8 cellular contexts compared by ENCODE assay signal in the genomic region with DNA sequence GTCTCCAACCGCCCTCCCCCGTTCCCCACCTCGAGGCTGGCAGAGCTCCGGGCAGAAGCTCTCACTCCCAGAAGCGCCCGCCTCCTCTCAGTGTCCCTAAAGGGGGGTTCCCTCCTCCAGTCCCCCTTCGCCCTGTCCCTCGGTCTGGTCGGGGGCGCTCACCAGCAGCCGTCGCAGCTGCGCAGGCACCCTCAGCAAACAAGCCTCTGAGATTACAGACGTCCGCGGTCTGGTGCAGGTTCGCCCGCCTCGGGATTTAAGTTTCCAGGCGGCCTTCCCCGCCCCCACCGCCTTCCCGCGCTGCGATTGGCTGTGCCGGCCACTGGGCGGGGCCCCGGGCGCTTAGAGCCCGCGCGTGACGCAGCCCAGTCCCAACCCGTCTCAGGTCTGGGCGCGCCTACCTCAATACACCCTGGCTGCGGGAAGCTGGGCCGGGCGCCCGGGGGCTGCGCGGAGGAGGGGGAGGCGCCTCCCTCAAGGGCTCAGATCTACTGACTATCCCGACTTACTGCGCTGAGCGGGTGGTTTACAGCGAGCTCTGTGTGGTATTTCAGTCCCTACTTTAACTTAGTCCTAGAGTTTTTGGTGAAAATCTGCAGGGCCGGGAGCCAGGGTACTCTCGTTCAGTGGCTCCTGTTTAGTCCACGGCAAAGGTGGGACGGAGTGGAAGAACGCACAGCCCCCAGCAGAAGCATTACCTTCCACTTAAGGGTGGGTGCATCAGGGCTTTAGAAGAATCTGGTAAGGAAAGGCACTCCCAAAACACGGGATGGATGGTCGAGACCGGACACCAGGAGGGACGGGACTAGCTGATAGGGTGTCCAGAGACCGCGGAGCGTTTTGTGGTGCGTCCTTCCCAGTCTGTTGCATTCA. TPM values are rescaled to one million over a fixed set of nuclear protein-coding genes. Genes with fewer than 3 reads are reported as not detected.
DNase-seq lines count a peak whose midpoint lies in the region; ATAC-seq and TF ChIP-seq lines count a peak whose summit lies in the region.

A gene (minus strand): TSS at position 234 of the 873 bp plus-strand sequence. CDS start 1,099 bp downstream, outside the sequence.

- intact Hi-C loops in left lung (cut with DNase I), result no loop called here

- peaks cover 9 to 62% of the 10 kb centered on the region in 2 donors for H3K27me3 ChIP-seq in left lung

- ATAC-seq in GM19023 (IDR thresholded peaks at IDR 0.05; ENCODE audit: unreplicated experiment) (peak; percentile 97), HG03196 (IDR thresholded peaks at IDR 0.05; ENCODE audit: unreplicated experiment) (peak; percentile 98), left lung (peak; percentile 100)

- H3K4me3 ChIP-seq in coronary artery (peak within 1 kb of the TSS; percentile 68), left lung (peak within 1 kb of the TSS; percentile 42 to 49)

- H3K36me3 ChIP-seq in left lung, result no peaks in the 10 kb centered on the region

- peaks cover 7% of the 10 kb centered on the region in 2 donors for H3K4me1 ChIP-seq in left lung

- H3K27ac ChIP-seq in coronary artery (no peak within 1 kb of the TSS), left lung (no peak within 1 kb of the TSS)

- no peak for TF ChIP-seq CTCF in coronary artery (IDR thresholded peaks at IDR 0.05)
- no peak for TF ChIP-seq CTCF in left lung (IDR thresholded peaks at IDR 0.05)

- DNase-seq in ACHN (peak; percentile 86), NCI-H446 (lab: John Stamatoyannopoulos, UW) (peak; percentile 45 to 87), coronary artery (ENCODE audit: low spot score) (peak; percentile 78), left lung (peak; percentile 88 to 95)
- peak; percentile 70 to 73 for DNase-seq in activated CD4-positive, alpha-beta T cell treated with anti-CD3 and anti-CD28 coated beads for 4 hours
- peak; percentile 82 to 92 for DNase-seq in stimulated activated CD4-positive, alpha-beta T cell treated with anti-CD3 and anti-CD28 coated beads, Interleukin-2, amount 100 ng/mL, for 24 hours

- in situ Hi-C loops in ACHN (cut with HindIII; ENCODE audit: low pct_ligation_motif_present, low pct_unique_long_range_greater_than_20kb, low sequenced_read_pairs), result no loop called here

- H3K9me3 ChIP-seq in left lung, result no peaks in the 10 kb centered on the region

RNA-seq across cellular contexts. Expression of the gene that starts here (rescaled TPM):
- 1 to 10 TPM in 1 of 2 donors, under 1 TPM in 1; 0.24 to 1.1 TPM for total RNA-seq in left lung
